In the genomic region with DNA sequence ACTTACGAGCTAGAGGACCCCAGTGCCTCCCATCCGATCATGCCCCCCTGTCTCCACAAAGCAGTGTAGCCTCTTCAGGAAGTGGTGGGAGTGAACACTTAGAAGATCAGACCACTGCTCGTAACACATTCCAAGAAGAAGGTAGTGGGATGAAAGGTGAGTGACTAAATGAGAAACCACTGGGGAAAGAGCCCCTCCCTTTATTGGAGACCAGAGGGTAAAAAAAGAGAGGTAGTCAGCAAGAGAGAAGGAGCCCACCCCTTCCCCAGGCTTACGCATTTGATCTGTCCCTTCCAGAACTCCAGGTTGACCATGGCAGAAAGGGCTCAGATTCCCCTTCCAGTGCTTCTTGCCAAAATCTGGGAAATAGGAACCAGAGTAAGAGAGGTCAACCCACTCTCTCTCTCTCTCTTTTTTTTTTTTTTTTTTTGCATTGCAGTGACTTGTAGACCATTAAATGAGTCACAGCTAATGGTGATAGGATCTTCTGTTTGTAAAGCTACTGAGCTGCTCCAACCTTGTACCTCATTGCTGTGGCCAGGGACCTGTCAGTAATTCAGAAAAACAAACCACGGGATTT, we compare ENCODE assay signal across 9 cellular contexts.
DNase-seq lines count a peak whose midpoint lies in the region; ATAC-seq, FAIRE-seq and TF ChIP-seq lines count a peak whose summit lies in the region.
"Had no signal": no experiment of that assay in that cellular context is flagged by ENCODE, and none has a peak within 500 bp of the region (broad histone marks: within the 10 kb centered on the region; RNA-seq: fewer than 3 reads in every experiment).

No MANE protein-coding gene starts in this region.

- H3K9me3 ChIP-seq in RWPE2 (ENCODE audit: severe bottlenecking) (no peaks in the 10 kb centered on the region), endothelial cell of umbilical vein (replicated peaks; ENCODE audit: control insufficient read depth, insufficient read depth, low read length) (no peaks in the 10 kb centered on the region), skeletal muscle tissue (ENCODE audit: control insufficient read depth in 3 of 3, low read length in 3 of 3) (no peaks in the 10 kb centered on the region)

- no peaks in the 10 kb centered on the region for H3K27me3 ChIP-seq in RWPE2 (ENCODE audit: insufficient read depth, poor library complexity, severe bottlenecking)
- no peaks in the 10 kb centered on the region for H3K27me3 ChIP-seq in endothelial cell of umbilical vein (ENCODE audit: control insufficient read depth in 2 of 2, insufficient read depth in 2 of 2, low read length in 2 of 2)
- no peaks in the 10 kb centered on the region for H3K27me3 ChIP-seq in skeletal muscle tissue (ENCODE audit: control insufficient read depth in 3 of 3, insufficient read depth in 3 of 3, low read length in 3 of 3)

- FAIRE-seq in endothelial cell of umbilical vein (lab: Jason Lieb, UNC), result peak; percentile 37

- CTCF ChIA-PET in endothelial cell of umbilical vein (lab: Charles Lee), result interaction anchor here (1.8 to 2.0 kb wide), 2 partner anchors 14 to 173 kb away, joined by 6 read pairs; no protein-coding TSS in a partner anchor

- DNase-seq in activated CD8-positive, alpha-beta memory T cell treated with anti-CD3 and anti-CD28 coated beads for 24 hours, result peak; percentile 76
- DNase-seq in activated CD8-positive, alpha-beta memory T cell treated with anti-CD3 and anti-CD28 coated beads, Interleukin-2, amount 50 U/mL, for 48 hours, result no peak
- no peak for DNase-seq in RWPE2 (ENCODE audit: low spot score)
- no peak for DNase-seq in endothelial cell of umbilical vein (ENCODE audit: low read depth, low spot score)
- DNase-seq in NK-92 treated with Interleukin-12 subunit alpha and Interleukin-12 subunit beta, amount 100 ng/mL, for 24 hours (lab: John Stamatoyannopoulos, UW), result no peak
- no peak for DNase-seq in hippocampal formation (lab: John Stamatoyannopoulos, UW)
- no peak for DNase-seq in NCI-H510A treated with DMSO at 0.1 percent for 48 hours (lab: John Stamatoyannopoulos, UW)
- DNase-seq: NCI-H1436 treated with DMSO at 0.1 percent for 48 hours had no signal

- peaks cover 10% of the 10 kb centered on the region for H3K4me1 ChIP-seq in RWPE2 (ENCODE audit: insufficient read depth, poor library complexity, severe bottlenecking)
- no peaks in the 10 kb centered on the region for H3K4me1 ChIP-seq in endothelial cell of umbilical vein (ENCODE audit: control insufficient read depth, extremely low read depth, insufficient read depth, low read length)
- peaks cover 20 to 46% (median 32%) of the 10 kb centered on the region in 3 donors for H3K4me1 ChIP-seq in skeletal muscle tissue (ENCODE audit: control insufficient read depth in 3 of 3, insufficient read depth in 3 of 3, low read length in 3 of 3)

- TF ChIP-seq POLR2A in endothelial cell of umbilical vein (IDR thresholded peaks at IDR 0.05; ENCODE audit: low read depth, low read length), result no peak

- POLR2A ChIA-PET in endothelial cell of umbilical vein (lab: Charles Lee), result no interaction called here

- no peak overlapping the region for H3K4me2 ChIP-seq in endothelial cell of umbilical vein (ENCODE audit: insufficient read depth, low read length)

- peak; percentile 76 for ATAC-seq in RWPE2 (ENCODE audit: low read depth)

- H3K79me2 ChIP-seq in endothelial cell of umbilical vein (ENCODE audit: control insufficient read depth, insufficient read depth, low read length), result peaks cover 10% of the 10 kb centered on the region

- no peak overlapping the region for H3K4me3 ChIP-seq in RWPE2 (ENCODE audit: severe bottlenecking)
- no peak overlapping the region for H3K4me3 ChIP-seq in endothelial cell of umbilical vein (replicated peaks in 1 of 3; ENCODE audit: insufficient read depth in 1 of 3, low read depth in 1 of 3, low read length in 3 of 3)
- H3K4me3 ChIP-seq in skeletal muscle tissue (ENCODE audit: low read length in 3 of 3), result no peak overlapping the region

- H4K20me1 ChIP-seq in endothelial cell of umbilical vein (replicated peaks; ENCODE audit: control insufficient read depth, extremely low read depth, insufficient read depth, low read length), result no peaks in the 10 kb centered on the region

- H3K36me3 ChIP-seq in RWPE2 (ENCODE audit: low read depth) (peaks cover 8% of the 10 kb centered on the region; the same call in 1 of the 2 replicates), endothelial cell of umbilical vein (ENCODE audit: control insufficient read depth in 2 of 2, extremely low read depth in 1 of 2, insufficient read depth in 2 of 2, low read length in 2 of 2) (peaks cover 2 to 3% of the 10 kb centered on the region in 2 experiments), skeletal muscle tissue (ENCODE audit: control insufficient read depth in 3 of 3, insufficient read depth in 3 of 3, low read length in 3 of 3) (peaks cover 0 to 5% (median 4%) of the 10 kb centered on the region in 3 donors)

- H3K9ac ChIP-seq in endothelial cell of umbilical vein (replicated peaks; ENCODE audit: extremely low read depth, insufficient read depth, low read length) (no peak overlapping the region), skeletal muscle tissue (ENCODE audit: low read depth in 1 of 3, low read length in 3 of 3) (no peak overlapping the region)

- no peak overlapping the region for H2AFZ ChIP-seq in endothelial cell of umbilical vein (ENCODE audit: low read depth, low read length)

- TF ChIP-seq CTCF in RWPE2 (IDR thresholded peaks at IDR 0.05; ENCODE audit: poor library complexity, severe bottlenecking) (no peak), endothelial cell of umbilical vein (IDR thresholded peaks at IDR 0.05; ENCODE audit: extremely low read depth in 1 of 2, insufficient read depth in 1 of 2, low read depth in 1 of 2, low read length in 2 of 2) (no peak)

- no TSS peak for BruUV-seq in endothelial cell of umbilical vein (replicated peaks; lab: Mats Ljungman, UMichigan)

- no peak overlapping the region for H3K27ac ChIP-seq in RWPE2 (ENCODE audit: poor library complexity, severe bottlenecking)
- H3K27ac ChIP-seq in endothelial cell of umbilical vein (ENCODE audit: insufficient read depth, low read depth, low read length), result no peak overlapping the region
- peak overlapping the region; percentile 52 for H3K27ac ChIP-seq in skeletal muscle tissue (ENCODE audit: low read depth, low read length)

- intact Hi-C loops in endothelial cell of umbilical vein (cut with micrococcal nuclease), result no loop called here

- H3K9me1 ChIP-seq in endothelial cell of umbilical vein (replicated peaks; ENCODE audit: control insufficient read depth, extremely low read depth, insufficient read depth, low read length), result no peaks in the 10 kb centered on the region

- dilution Hi-C loops in endothelial cell of umbilical vein (cut with MboI; ENCODE audit: extremely low pct_ligation_motif_present, low sequenced_read_pairs), result no loop called here

TF ChIP-seq in endothelial cell of umbilical vein, 7 proteins besides CTCF, POLR2A, EP300 and RAD21:
- TF ChIP-seq, protein P1, sequence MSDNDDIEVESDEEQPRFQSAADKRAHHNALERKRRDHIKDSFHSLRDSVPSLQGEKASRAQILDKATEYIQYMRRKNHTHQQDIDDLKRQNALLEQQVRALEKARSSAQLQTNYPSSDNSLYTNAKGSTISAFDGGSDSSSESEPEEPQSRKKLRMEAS (IDR thresholded peaks at IDR 0.05; ENCODE audit: insufficient read depth, insufficient read length), result no peak
- TF ChIP-seq MYC (IDR thresholded peaks at IDR 0.05; ENCODE audit: low read depth, low read length) (no peak), EZH2 (IDR thresholded peaks at IDR 0.05; ENCODE audit: borderline replicate concordance, low read depth, low read length, severe bottlenecking) (no peak), GATA2 (IDR thresholded peaks at IDR 0.05; ENCODE audit: insufficient read depth, insufficient read length, low read depth, low read length) (no peak), JUN (IDR thresholded peaks at IDR 0.05; ENCODE audit: borderline replicate concordance, insufficient read depth, insufficient read length, low read depth) (no peak), FOS (IDR thresholded peaks at IDR 0.05; ENCODE audit: borderline replicate concordance, insufficient read depth, low read length) (no peak), POLR2AphosphoS5 (IDR thresholded peaks at IDR 0.05; ENCODE audit: insufficient read depth, low read depth, low read length) (no peak)
TF ChIP-seq in endothelial cell of umbilical vein: peak in this region for 0.
